Comparison of ENCODE assay signal across 1 cellular context in the genomic region with DNA sequence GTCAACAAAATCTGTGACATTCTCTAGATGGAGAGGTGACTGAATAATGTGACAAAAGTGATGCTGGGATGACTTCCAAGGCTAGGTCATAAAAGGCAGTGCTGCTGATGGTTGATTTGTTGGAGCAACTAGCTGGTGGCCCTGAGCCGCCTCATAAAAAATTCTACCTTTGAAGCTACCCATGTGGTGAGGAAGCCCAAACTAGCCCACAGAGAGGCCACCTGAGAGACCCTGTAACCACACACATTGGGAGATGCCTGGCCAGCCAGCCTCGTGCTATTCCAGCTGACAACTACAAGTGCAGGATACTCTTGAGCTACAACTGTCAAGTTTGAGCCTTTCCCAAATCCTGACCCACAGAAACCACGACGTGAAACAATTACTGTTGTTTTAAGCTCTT.
TF ChIP-seq lines count a peak whose summit lies in the region.

No MANE protein-coding gene starts in this region.

TF ChIP-seq in HepG2, 621 proteins besides CTCF, POLR2A, EP300 and RAD21:
- TF ChIP-seq HNRNPL (IDR thresholded peaks at IDR 0.05; ENCODE audit: low read depth, low read length) (no peak), ARNT (IDR thresholded peaks at IDR 0.05) (no peak), ZNF12 (CRISPR knock-in tag; IDR thresholded peaks at IDR 0.05) (no peak), PAF1 (CRISPR knock-in tag; IDR thresholded peaks at IDR 0.05) (0 out of 2 replicates have a peak, but pooled peaks have one; percentile 6), ZNF232 (CRISPR knock-in tag; IDR thresholded peaks at IDR 0.05; ENCODE audit: borderline replicate concordance) (no peak), GABPA (IDR thresholded peaks at IDR 0.05; ENCODE audit: low read depth, low read length) (no peak), GABPA (CRISPR knock-in tag; IDR thresholded peaks at IDR 0.05; ENCODE audit: low read depth) (no peak), KAT2B (IDR thresholded peaks at IDR 0.05; ENCODE audit: borderline replicate concordance, low read depth, low read length) (no peak), CREB3 (CRISPR knock-in tag; IDR thresholded peaks at IDR 0.05) (no peak), ZNF430 (CRISPR knock-in tag; IDR thresholded peaks at IDR 0.05) (no peak), TFAP4 (IDR thresholded peaks at IDR 0.05; ENCODE audit: borderline replicate concordance, low read depth) (no peak), CSRNP2 (CRISPR knock-in tag; conservative IDR thresholded peaks at IDR 0.05; ENCODE audit: low read depth) (no peak), ZNF747 (CRISPR knock-in tag; IDR thresholded peaks at IDR 0.05; ENCODE audit: borderline replicate concordance) (no peak), SOX13 (IDR thresholded peaks at IDR 0.05) (no peak), SOX13 (CRISPR knock-in tag; conservative IDR thresholded peaks at IDR 0.05 in 1 of 2, IDR thresholded peaks at IDR 0.05 in 1 of 2) (no peak), ZNF777 (CRISPR knock-in tag; IDR thresholded peaks at IDR 0.05) (no peak), SOX6 (IDR thresholded peaks at IDR 0.05) (no peak), SOX6 (CRISPR knock-in tag; IDR thresholded peaks at IDR 0.05) (no peak), HNRNPK (IDR thresholded peaks at IDR 0.05; ENCODE audit: low read depth, low read length, poor library complexity, severe bottlenecking) (no peak), RBM22 (optimal IDR thresholded peaks at IDR 0.05; ENCODE audit: low read length) (peak; percentile 72), THAP11 (CRISPR knock-in tag; IDR thresholded peaks at IDR 0.05) (no peak)
